10 cellular contexts compared by ENCODE assay signal in genomic region chr3:187919535-187919934, GRCh38.
A peak's percentile ranks its signal among the peaks of the same experiment; 100 is the strongest.
DNase-seq lines count a peak whose midpoint lies in the region; ATAC-seq and TF ChIP-seq lines count a peak whose summit lies in the region.
"Had no signal": no experiment of that assay in that cellular context is flagged by ENCODE, and none has a peak within 500 bp of the region (broad histone marks: within the 10 kb centered on the region; RNA-seq: fewer than 3 reads in every experiment).

No MANE protein-coding gene starts in this region.

- TF ChIP-seq CTCF in ovary (IDR thresholded peaks at IDR 0.05): no peak

- no peak overlapping the region for H3K27ac ChIP-seq in ovary
- H3K27ac ChIP-seq: dorsolateral prefrontal cortex had no signal

- H3K9me3 ChIP-seq in ovary: no peaks in the 10 kb centered on the region

- ATAC-seq in HG03060 (IDR thresholded peaks at IDR 0.05; ENCODE audit: low read depth, unreplicated experiment): peak; percentile 27
- ATAC-seq in activated CD8-positive, alpha-beta T cell treated with anti-CD3 and anti-CD28 coated beads, Interleukin-2, amount 10 ng/mL, durations not matched to agents 7 days and 5 days: peak; percentile 60

- H3K4me3 Mint-ChIP-seq in activated CD8-positive, alpha-beta T cell treated with anti-CD3 and anti-CD28 coated beads, Interleukin-2, amount 10 ng/mL, durations not matched to agents 7 days and 5 days: peak overlapping the region; percentile 78

- H3K27ac Mint-ChIP-seq in activated CD8-positive, alpha-beta T cell treated with anti-CD3 and anti-CD28 coated beads, Interleukin-2, amount 10 ng/mL, durations not matched to agents 7 days and 5 days: peak overlapping the region; percentile 98

- DNase-seq in stimulated activated CD4-positive, alpha-beta T cell treated with anti-CD3 and anti-CD28 coated beads, Interleukin-4, amount 100 ng/mL, for 24 hours: peak; percentile 44
- DNase-seq in stimulated activated CD4-positive, alpha-beta T cell treated with anti-CD3 and anti-CD28 coated beads, Interleukin-2, amount 100 ng/mL, for 48 hours: no peak
- DNase-seq in activated CD8-positive, alpha-beta T cell treated with anti-CD3 and anti-CD28 coated beads, Interleukin-2, amount 10 ng/mL, durations not matched to agents 7 days and 5 days: peak; percentile 57
- DNase-seq in NCI-H2171 treated with DMSO at 0.1 percent for 48 hours (lab: John Stamatoyannopoulos, UW) (no peak), ovary (no peak), head of caudate nucleus (no peak), iPS-NIHi11 (ENCODE audit: low spot score) (no peak)

- H3K36me3 ChIP-seq in ovary: no peaks in the 10 kb centered on the region

- TF ChIP-seq POLR2A in ovary (IDR thresholded peaks at IDR 0.05): no peak

- peaks cover 83% of the 10 kb centered on the region for H3K4me1 Mint-ChIP-seq in activated CD8-positive, alpha-beta T cell treated with anti-CD3 and anti-CD28 coated beads, Interleukin-2, amount 10 ng/mL, durations not matched to agents 7 days and 5 days (ENCODE audit: low read depth)

- peaks cover 32% of the 10 kb centered on the region for H3K36me3 Mint-ChIP-seq in activated CD8-positive, alpha-beta T cell treated with anti-CD3 and anti-CD28 coated beads, Interleukin-2, amount 10 ng/mL, durations not matched to agents 7 days and 5 days (ENCODE audit: low read depth)

- intact Hi-C loops in ovary (cut with DNase I): loop anchor here in 2 of 4 donors (5.0 to 10.0 kb wide), 2 partner anchors 123 to 1215 kb away; no protein-coding TSS in a partner anchor
- intact Hi-C loops in head of caudate nucleus (cut with DNase I): no loop called here

- POLR2A ChIA-PET in activated CD8-positive, alpha-beta T cell treated with anti-CD3 and anti-CD28 coated beads, Interleukin-2, amount 10 ng/mL, durations not matched to agents 7 days and 5 days (lab: Charles Lee): no interaction called here

- no peaks in the 10 kb centered on the region for H3K27me3 ChIP-seq in ovary

- H3K9me3 Mint-ChIP-seq in activated CD8-positive, alpha-beta T cell treated with anti-CD3 and anti-CD28 coated beads, Interleukin-2, amount 10 ng/mL, durations not matched to agents 7 days and 5 days (ENCODE audit: insufficient read depth): peaks cover 5% of the 10 kb centered on the region

- H3K4me1 ChIP-seq in ovary (ENCODE audit: insufficient read depth): peaks cover 10% of the 10 kb centered on the region

- H3K4me3 ChIP-seq in ovary: no peak overlapping the region
- H3K4me3 ChIP-seq: dorsolateral prefrontal cortex, lung had no signal

- no peaks in the 10 kb centered on the region for H3K27me3 Mint-ChIP-seq in activated CD8-positive, alpha-beta T cell treated with anti-CD3 and anti-CD28 coated beads, Interleukin-2, amount 10 ng/mL, durations not matched to agents 7 days and 5 days (ENCODE audit: low read depth)

- CTCF ChIA-PET in activated CD8-positive, alpha-beta T cell treated with anti-CD3 and anti-CD28 coated beads, Interleukin-2, amount 10 ng/mL, durations not matched to agents 7 days and 5 days (lab: Charles Lee): no interaction called here

- WGBS in ovary, 3 donors: 89 to 93% (median 90%) methylated on average over 3 of the region's 3 CpGs

- TF ChIP-seq EP300 in ovary (IDR thresholded peaks at IDR 0.05): no peak

Comparison
In these comparisons a context has a peak if more than half of its experiments do, and no peak if none do; other contexts are left out.
1. DNase-seq: peak in stimulated activated CD4-positive, alpha-beta T cell treated with anti-CD3 and anti-CD28 coated beads, Interleukin-4, amount 100 ng/mL, for 24 hours (single experiment) and activated CD8-positive, alpha-beta T cell treated with anti-CD3 and anti-CD28 coated beads, Interleukin-2, amount 10 ng/mL, durations not matched to agents 7 days and 5 days (single experiment); none in stimulated activated CD4-positive, alpha-beta T cell treated with anti-CD3 and anti-CD28 coated beads, Interleukin-2, amount 100 ng/mL, for 48 hours (0 of 2), NCI-H2171 treated with DMSO at 0.1 percent for 48 hours (single experiment), ovary (0 of 5), head of caudate nucleus (0 of 42) and iPS-NIHi11 (single experiment).